23 cellular contexts compared by ENCODE assay signal in genomic region chr17:69287168-69287567, GRCh38. TPM values are rescaled to one million over a fixed set of nuclear protein-coding genes. Genes with fewer than 3 reads are reported as not detected.
DNase-seq lines count a peak whose midpoint lies in the region; ATAC-seq, FAIRE-seq and TF ChIP-seq lines count a peak whose summit lies in the region.
"Had no signal": no experiment of that assay in that cellular context is flagged by ENCODE, and none has a peak within 500 bp of the region (broad histone marks: within the 10 kb centered on the region; RNA-seq: fewer than 3 reads in every experiment).

No MANE protein-coding gene starts in this region.

- peak overlapping the region in 1 of 2 experiments; percentile 21; a peak in 2 of 6 replicates for H3K27ac ChIP-seq in A549
- H3K27ac ChIP-seq: BLaER1, upper lobe of left lung, WERI-Rb-1 had no signal

- no peak for TF ChIP-seq RAD21 in A549 (conservative IDR thresholded peaks at IDR 0.05 in 1 of 2, IDR thresholded peaks at IDR 0.05 in 1 of 2)

- TF ChIP-seq EP300 in A549 (IDR thresholded peaks at IDR 0.05): no peak

- 29% methylated on average over 1 of the region's 1 CpG for WGBS in A549 (ENCODE audit: missing lambda C conversion rate)

- no peaks in the 10 kb centered on the region for H3K9me3 ChIP-seq in A549
- H3K9me3 ChIP-seq: BLaER1, Caco-2, upper lobe of left lung had no signal

- no peak for TF ChIP-seq CTCF in A549 (IDR thresholded peaks at IDR 0.05)

- peaks cover 18% of the 10 kb centered on the region for H3K4me1 ChIP-seq in A549
- H3K4me1 ChIP-seq: BLaER1, Caco-2, upper lobe of left lung had no signal

- CTCF ChIA-PET in A549 (lab: Yijun Ruan, JAX): interaction anchor here (0.5 to 2.2 kb wide), 2 partner anchors 238 to 1151 kb away, joined by 3 to 5 read pairs; no protein-coding TSS in a partner anchor

- peak overlapping the region; percentile 30 for H3K4me2 ChIP-seq in A549
- H3K4me2 ChIP-seq: BLaER1 had no signal

- POLR2A ChIA-PET in A549 (lab: Yijun Ruan, JAX): interaction anchor here (1.7 kb wide), 1 partner anchor 39 kb away, joined by 4 read pairs; the partner anchor contains the start of gene ABCA5

- ATAC-seq in A549 (peak; percentile 63 to 68; a peak in 3 of 6 replicates), SK-N-SH treated with all-trans-retinoic acid at 6 μM for 48 hours (peak; percentile 77)

- no peak for FAIRE-seq in A549 (lab: Jason Lieb, UNC)
- FAIRE-seq: A204.1 had no signal

- no peak overlapping the region for H3K4me3 ChIP-seq in A549
- H3K4me3 ChIP-seq: BLaER1, upper lobe of left lung had no signal

- DNase-seq in A549 (ENCODE audit: low read depth in 1 of 2, low spot score in 1 of 2) (peak in 1 of 2 experiments; percentile 24), HT1080 (ENCODE audit: low read depth) (peak; percentile 48), fibroblast of peridontal ligament (ENCODE audit: extremely low read depth) (peak; percentile 13), NCI-H510A (lab: John Stamatoyannopoulos, UW) (no peak), KG1 (lab: John Stamatoyannopoulos, UW) (no peak), UCSD-AML1 (lab: John Stamatoyannopoulos, UW; ENCODE audit: unreplicated experiment) (no peak), NOMO-1 treated with dmso at 0.1 percent for 144 hours (lab: John Stamatoyannopoulos, UW; ENCODE audit: unreplicated experiment) (no peak)
- DNase-seq: activated CD4-positive, alpha-beta T cell treated with anti-CD3 and anti-CD28 coated beads, Interleukin-2, amount 50 U/mL, for 48 hours; activated effector memory CD4-positive, alpha-beta T cell treated with anti-CD3 and anti-CD28 coated beads, Interleukin-2, amount 50 U/mL, for 16 hours; Caco-2; hypothalamus; kidney; NCI-H1092; NCI-H2081; NCI-H524 treated with DMSO at 0.1 percent for 48 hours; nucleus accumbens; retina; SHP77 treated with DMSO at 0.1 percent for 48 hours; upper lobe of left lung; WERI-Rb-1 had no signal

- no peak for TF ChIP-seq POLR2A in A549 (IDR thresholded peaks at IDR 0.05; ENCODE audit: low read length)

TF ChIP-seq in A549, 52 proteins besides CTCF, POLR2A, EP300 and RAD21:
- TF ChIP-seq CHD4 (IDR thresholded peaks at IDR 0.05; ENCODE audit: borderline replicate concordance) (no peak), JUN (IDR thresholded peaks at IDR 0.05) (no peak), MAFK (IDR thresholded peaks at IDR 0.05; ENCODE audit: partially characterized antibody) (peak; percentile 82), MYC (IDR thresholded peaks at IDR 0.05; ENCODE audit: borderline replicate concordance, low read length) (no peak), NFE2L2 (conservative IDR thresholded peaks at IDR 0.05; ENCODE audit: low read length) (peak; percentile 65), TFCP2L1 (CRISPR knock-in tag; IDR thresholded peaks at IDR 0.05) (no peak), ZNF302 (CRISPR knock-in tag; IDR thresholded peaks at IDR 0.05) (no peak), ATOH8 (CRISPR knock-in tag; IDR thresholded peaks at IDR 0.05; ENCODE audit: low read depth) (no peak), JUNB (IDR thresholded peaks at IDR 0.05) (0 out of 2 replicates have a peak, but pooled peaks have one; percentile 44), KDM1A (IDR thresholded peaks at IDR 0.05; ENCODE audit: low read depth) (no peak), EHMT2 (IDR thresholded peaks at IDR 0.05; ENCODE audit: low read depth) (no peak), PHF8 (IDR thresholded peaks at IDR 0.05; ENCODE audit: borderline replicate concordance, low read depth) (no peak), EHF (CRISPR knock-in tag; IDR thresholded peaks at IDR 0.05) (no peak), ESRRA (IDR thresholded peaks at IDR 0.05; ENCODE audit: borderline replicate concordance, low read length) (no peak), FOSL2 (IDR thresholded peaks at IDR 0.05) (peak; percentile 26; the same call in 1 of the 2 replicates), FOSL2 (CRISPR knock-in tag; IDR thresholded peaks at IDR 0.05) (peak; percentile 61), CBX8 (IDR thresholded peaks at IDR 0.05) (no peak), ZSCAN20 (CRISPR knock-in tag; IDR thresholded peaks at IDR 0.05) (no peak), MAX (IDR thresholded peaks at IDR 0.05) (no peak)
TF ChIP-seq in A549: peak in this region for 4.

TF ChIP-seq in SK-N-SH treated with all-trans-retinoic acid at 6 μM for 48 hours, 23 proteins besides CTCF, POLR2A, EP300 and RAD21:
- TF ChIP-seq TOX (CRISPR knock-in tag; IDR thresholded peaks at IDR 0.05; ENCODE audit: borderline replicate concordance) (no peak), BACH2 (CRISPR knock-in tag; IDR thresholded peaks at IDR 0.05; ENCODE audit: borderline replicate concordance) (no peak), ZC3H10 (CRISPR knock-in tag; IDR thresholded peaks at IDR 0.05) (no peak), ESRRG (CRISPR knock-in tag; IDR thresholded peaks at IDR 0.05) (no peak), ZFP30 (CRISPR knock-in tag; IDR thresholded peaks at IDR 0.05) (no peak), CREB5 (CRISPR knock-in tag; IDR thresholded peaks at IDR 0.05; ENCODE audit: low read depth) (no peak), ZNF8 (CRISPR knock-in tag; IDR thresholded peaks at IDR 0.05) (no peak), PATZ1 (CRISPR knock-in tag; IDR thresholded peaks at IDR 0.05; ENCODE audit: borderline replicate concordance) (no peak), RARB (CRISPR knock-in tag; IDR thresholded peaks at IDR 0.05) (no peak), ARNTL (CRISPR knock-in tag; IDR thresholded peaks at IDR 0.05; ENCODE audit: borderline replicate concordance, low read depth) (no peak), SNAI2 (CRISPR knock-in tag; IDR thresholded peaks at IDR 0.05) (no peak), GLIS3 (CRISPR knock-in tag; IDR thresholded peaks at IDR 0.05) (no peak), CSRNP3 (CRISPR knock-in tag; IDR thresholded peaks at IDR 0.05) (no peak), TCF4 (CRISPR knock-in tag; IDR thresholded peaks at IDR 0.05; ENCODE audit: borderline replicate concordance) (no peak), CSDC2 (CRISPR knock-in tag; IDR thresholded peaks at IDR 0.05) (no peak), ZNF565 (CRISPR knock-in tag; conservative IDR thresholded peaks at IDR 0.05; ENCODE audit: low read depth) (no peak), ZNF70 (CRISPR knock-in tag; IDR thresholded peaks at IDR 0.05) (no peak), ISL1 (CRISPR knock-in tag; IDR thresholded peaks at IDR 0.05) (no peak)

RNA-seq across cellular contexts. Expression of gene ABCA5, which starts 39.8 kb away (rescaled TPM):
- polyA plus RNA-seq in A549 (2011; rRNA removed): 6.9 and 9.1 TPM in 2 replicates
- polyA plus RNA-seq in A549 (2012; cell fraction: cytosol; rRNA removed): 0.67 and 0.82 TPM in 2 replicates
- polyA plus RNA-seq in A549 (2012; cell fraction: nucleus; rRNA removed): 1.8 and 2.9 TPM in 2 replicates
- polyA plus RNA-seq in A549 (2017; fragmentation: RNase III; extraction: RNeasy Plus Mini Kit Qiagen cat#74134 plus additional on column Dnase treatment): 4.1 to 4.5 TPM (median 4.5 TPM) in 3 replicates
- 4.6 and 5.5 TPM in 2 replicates for polyA minus RNA-seq in A549 (2011; rRNA and poly(A)+ RNA removed)
- total RNA-seq in HT1080 (2014; rRNA removed; shearing (Covaris generic)): 0.64 and 1.1 TPM in 2 replicates
- polyA plus RNA-seq in HT1080 (2015; cell fraction: cytosol; rRNA removed): 1.2 and 1.9 TPM in 2 replicates
- 13.4 and 13.7 TPM in 2 replicates for polyA plus RNA-seq in HT1080 (2015; cell fraction: nucleus; rRNA removed)

RNA-seq across cellular contexts. Expression of gene ABCA10, which starts 58.5 kb away (rescaled TPM):
- 0.38 and 0.66 TPM in 2 replicates for polyA plus RNA-seq in A549 (2011; rRNA removed)
- 0.03 and 0.04 TPM in 2 replicates for polyA plus RNA-seq in A549 (2012; cell fraction: cytosol; rRNA removed)
- polyA plus RNA-seq in A549 (2012; cell fraction: nucleus; rRNA removed): 0.04 and 0.05 TPM in 2 replicates
- 0.16 to 0.22 TPM (median 0.17 TPM) in 3 replicates for polyA plus RNA-seq in A549 (2017; fragmentation: RNase III; extraction: RNeasy Plus Mini Kit Qiagen cat#74134 plus additional on column Dnase treatment)
- polyA minus RNA-seq in A549 (2011; rRNA and poly(A)+ RNA removed): 0.19 TPM in 1 of 2 replicates, not detected in the other
- 0.05 TPM in 1 of 2 replicates, not detected in the other for total RNA-seq in HT1080 (2014; rRNA removed; shearing (Covaris generic))
- polyA plus RNA-seq in HT1080 (2015; cell fraction: cytosol; rRNA removed): 0.33 and 0.40 TPM in 2 replicates
- polyA plus RNA-seq in HT1080 (2015; cell fraction: nucleus; rRNA removed): 0.54 and 1.1 TPM in 2 replicates
- total RNA-seq: Caco-2 had no signal

Comparison
In these comparisons a context has a peak if more than half of its experiments do, and no peak if none do; other contexts are left out.
1. DNase-seq: peak in HT1080 (single experiment) and fibroblast of peridontal ligament (single experiment); none in NCI-H510A (single experiment), KG1 (single experiment), UCSD-AML1 (single experiment) and NOMO-1 treated with dmso at 0.1 percent for 144 hours (single experiment).